Comparison of ENCODE assay signal across 22 cellular contexts in the genomic region with DNA sequence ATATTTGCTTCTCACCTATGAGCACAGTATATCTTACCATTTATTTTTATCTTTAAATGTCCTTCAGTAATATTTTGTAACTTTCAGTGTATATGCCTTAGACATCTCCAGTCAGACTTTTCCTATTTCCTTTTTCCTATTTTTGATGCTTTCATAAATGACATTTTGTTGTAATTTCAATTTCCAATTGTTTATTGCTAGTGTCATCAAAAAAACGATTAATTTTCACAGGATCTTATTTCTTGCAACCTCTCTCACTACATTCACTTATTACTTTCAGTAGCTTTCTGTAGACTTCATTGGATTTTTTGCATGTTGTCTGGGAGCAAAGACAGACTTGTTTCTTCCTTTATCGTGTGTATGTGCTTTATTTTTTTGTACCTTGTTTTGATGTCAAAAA.
"Had no signal": no experiment of that assay in that cellular context is flagged by ENCODE, and none has a peak within 500 bp of the region (broad histone marks: within the 10 kb centered on the region; RNA-seq: fewer than 3 reads in every experiment).

No MANE protein-coding gene starts in this region.

- H3K9me3 ChIP-seq: gastrocnemius medialis had no signal

- FAIRE-seq: colon, endothelial cell of umbilical vein, islet of Langerhans, keratinocyte had no signal

- ATAC-seq: foreskin keratinocyte; gastrocnemius medialis; heart right ventricle; left cardiac atrium; left lung; left ventricle myocardium superior; lower lobe of right lung; naive thymus-derived CD4-positive, alpha-beta T cell had no signal

- H3K36me3 ChIP-seq: esophagus muscularis mucosa, gastrocnemius medialis, heart right ventricle, left lung, lower lobe of right lung had no signal

- H3K4me3 ChIP-seq: coronary artery, dorsolateral prefrontal cortex, esophagus muscularis mucosa, gastrocnemius medialis, heart right ventricle, left lung, lower lobe of right lung had no signal

- H3K4me1 ChIP-seq: esophagus muscularis mucosa, foreskin keratinocyte, gastrocnemius medialis, heart right ventricle, left lung, lower lobe of right lung had no signal

- H3K27me3 ChIP-seq: dorsolateral prefrontal cortex, foreskin keratinocyte, gastrocnemius medialis, left lung had no signal

- H3K27ac ChIP-seq: coronary artery, dorsolateral prefrontal cortex, esophagus muscularis mucosa, foreskin keratinocyte, gastrocnemius medialis, heart right ventricle, left lung, lower lobe of right lung had no signal

- DNase-seq: dermis blood vessel endothelial cell; dorsolateral prefrontal cortex; effector CD4-positive, alpha-beta T cell; effector memory CD4-positive, alpha-beta T cell; foreskin keratinocyte; gastrocnemius medialis; glutamatergic neuron; heart right ventricle; hippocampal formation; left cardiac atrium; left lung; left ventricle myocardium superior; lower lobe of right lung; mesendoderm; midbrain; naive thymus-derived CD4-positive, alpha-beta T cell had no signal
